In genomic region chr9:96450613-96451544, GRCh38 we compare ENCODE assay signal across 7 cellular contexts. TPM values are rescaled to one million over a fixed set of nuclear protein-coding genes. Genes with fewer than 3 reads are reported as not detected.
A peak's percentile ranks its signal among the peaks of the same experiment; 100 is the strongest.
DNase-seq lines count a peak whose midpoint lies in the region; TF ChIP-seq lines count a peak whose summit lies in the region.

No MANE protein-coding gene starts in this region.

- H2AK5ac ChIP-seq in mesendoderm (ENCODE audit: low read length) = no peak overlapping the region

- H2BK120ac ChIP-seq in mesendoderm (ENCODE audit: low read depth, low read length) = no peak overlapping the region

- H3K18ac ChIP-seq in mesendoderm (ENCODE audit: low read length) = peak overlapping the region; percentile 65

- H2BK15ac ChIP-seq in mesendoderm (replicated peaks; ENCODE audit: low read depth) = no peak overlapping the region

- H4K5ac ChIP-seq in mesendoderm (ENCODE audit: low read length) = no peak overlapping the region

- no CpG with 5 or more reads among the region's 65 CpGs for WGBS in mesendoderm (ENCODE audit: extremely low coverage, insufficient coverage, low lambda C conversion rate)

- peak overlapping the region; percentile 92 for H3K4me2 ChIP-seq in mesendoderm (ENCODE audit: low read length)

- TF ChIP-seq CTCF in GM13977 (IDR thresholded peaks at IDR 0.05; ENCODE audit: extremely low read depth, insufficient read depth, missing control alignments) = no peak

- peak overlapping the region; percentile 95 for H3K56ac ChIP-seq in mesendoderm (ENCODE audit: low read length)

- H3K4me1 Mint-ChIP-seq in stimulated activated naive CD8-positive, alpha-beta T cell treated with anti-CD3 and anti-CD28 coated beads, Interleukin-15, Interleukin-2, amounts not matched to agents 100 ng/mL and 50 ng/mL, for 24 hours (ENCODE audit: low read depth) = peaks cover 30% of the 10 kb centered on the region

- peak overlapping the region; percentile 80 for H3K4me3 ChIP-seq in mesendoderm (ENCODE audit: low read length)

- H3K79me2 ChIP-seq in mesendoderm (ENCODE audit: control insufficient read depth, insufficient read depth, low read length) = peaks cover 15% of the 10 kb centered on the region

- no peaks in the 10 kb centered on the region for H3K4me1 ChIP-seq in mesendoderm (ENCODE audit: control insufficient read depth, low read depth, low read length)

- H3K9me3 Mint-ChIP-seq in stimulated activated naive CD8-positive, alpha-beta T cell treated with anti-CD3 and anti-CD28 coated beads, Interleukin-15, Interleukin-2, amounts not matched to agents 100 ng/mL and 50 ng/mL, for 24 hours = no peaks in the 10 kb centered on the region

- H3K36me3 ChIP-seq in mesendoderm (ENCODE audit: control insufficient read depth, insufficient read depth, low read length) = no peaks in the 10 kb centered on the region

- peaks cover 11% of the 10 kb centered on the region for H3K27me3 Mint-ChIP-seq in stimulated activated naive CD8-positive, alpha-beta T cell treated with anti-CD3 and anti-CD28 coated beads, Interleukin-15, Interleukin-2, amounts not matched to agents 100 ng/mL and 50 ng/mL, for 24 hours

- H3K27ac Mint-ChIP-seq in stimulated activated naive CD8-positive, alpha-beta T cell treated with anti-CD3 and anti-CD28 coated beads, Interleukin-15, Interleukin-2, amounts not matched to agents 100 ng/mL and 50 ng/mL, for 24 hours = peak overlapping the region; percentile 79

- H3K4ac ChIP-seq in mesendoderm (ENCODE audit: low read depth, low read length) = peak overlapping the region; percentile 58

- H3K4me3 Mint-ChIP-seq in stimulated activated naive CD8-positive, alpha-beta T cell treated with anti-CD3 and anti-CD28 coated beads, Interleukin-15, Interleukin-2, amounts not matched to agents 100 ng/mL and 50 ng/mL, for 24 hours = peak overlapping the region; percentile 89

- H3K9ac ChIP-seq in mesendoderm (ENCODE audit: low read length) = peak overlapping the region; percentile 93

- H3K27ac ChIP-seq in mesendoderm (ENCODE audit: low read depth, low read length) = peak overlapping the region; percentile 68

- DNase-seq in GM13977 (ENCODE audit: low spot score) (peak; percentile 60), HK-2 (ENCODE audit: unreplicated experiment) (peak; percentile 41), dermis microvascular lymphatic vessel endothelial cell (ENCODE audit: low read depth in 2 of 2) (peak; percentile 9 to 35), mesendoderm (peak; percentile 37), NCI-H1436 treated with DMSO at 0.1 percent for 48 hours (lab: John Stamatoyannopoulos, UW) (no peak)
- DNase-seq in activated CD4-positive, alpha-beta T cell treated with anti-CD3 and anti-CD28 coated beads for 48 hours = peak; percentile 34

- H4K8ac ChIP-seq in mesendoderm (ENCODE audit: low read depth, low read length) = no peak overlapping the region

- H3K36me3 Mint-ChIP-seq in stimulated activated naive CD8-positive, alpha-beta T cell treated with anti-CD3 and anti-CD28 coated beads, Interleukin-15, Interleukin-2, amounts not matched to agents 100 ng/mL and 50 ng/mL, for 24 hours (ENCODE audit: low read depth) = no peaks in the 10 kb centered on the region

- in situ Hi-C loops in GM13977 (cut with MboI; ENCODE audit: low pct_unique_long_range_greater_than_20kb, low sequenced_read_pairs, unreplicated experiment) = no loop called here

- no peak overlapping the region for H2BK5ac ChIP-seq in mesendoderm (ENCODE audit: low read length)

- no peaks in the 10 kb centered on the region for H3K79me1 ChIP-seq in mesendoderm (ENCODE audit: low read length)

- H3K23ac ChIP-seq in mesendoderm (ENCODE audit: low read length) = peak overlapping the region; percentile 66

- H3K27me3 ChIP-seq in mesendoderm (ENCODE audit: insufficient read depth, low read length, poor library complexity) = no peaks in the 10 kb centered on the region

RNA-seq across cellular contexts. Expression of gene HABP4, which starts 0.9 kb away (rescaled TPM):
- 6.0 and 6.1 TPM in 2 replicates for total RNA-seq in dermis microvascular lymphatic vessel endothelial cell
- polyA plus RNA-seq in mesendoderm (2013, experiment 1 of 2) = 9.2 TPM
- 9.3 TPM for polyA plus RNA-seq in mesendoderm (2013, experiment 2 of 2)

RNA-seq across cellular contexts. Expression of gene ZNF367, which starts 32.7 kb away (rescaled TPM):
- total RNA-seq in dermis microvascular lymphatic vessel endothelial cell = 4.2 and 6.3 TPM in 2 replicates
- polyA plus RNA-seq in mesendoderm (2013, experiment 1 of 2) = 6.9 TPM
- polyA plus RNA-seq in mesendoderm (2013, experiment 2 of 2) = 6.8 TPM
